Comparison of ENCODE assay signal across 1 cellular context in the genomic region with DNA sequence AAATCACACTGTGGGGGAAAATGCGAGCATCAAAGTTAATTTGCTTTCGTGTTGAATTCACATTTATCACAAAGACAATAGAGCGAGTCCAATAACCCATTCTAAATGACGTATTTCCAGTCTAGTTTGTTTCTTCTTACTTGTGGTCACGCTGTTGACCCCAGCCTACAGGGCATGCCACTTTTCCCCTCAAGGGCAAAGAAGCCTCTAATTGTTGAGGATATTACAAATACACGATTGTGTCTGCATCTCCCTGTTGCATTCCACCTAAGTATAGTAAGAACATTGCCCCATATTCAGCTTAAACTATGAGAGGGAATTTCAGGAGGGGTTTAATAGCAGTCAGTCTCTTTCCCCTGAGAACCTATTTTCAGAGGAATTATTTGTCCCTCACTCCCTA.
TF ChIP-seq lines count a peak whose summit lies in the region.

No MANE protein-coding gene starts in this region.

TF ChIP-seq in H1, 55 proteins besides CTCF, POLR2A, EP300 and RAD21:
- TF ChIP-seq SP4 (IDR thresholded peaks at IDR 0.05; ENCODE audit: low read length) (no peak), YY1 (IDR thresholded peaks at IDR 0.05; ENCODE audit: low read depth, low read length) (no peak), KDM5A (IDR thresholded peaks at IDR 0.05; ENCODE audit: low read length) (no peak), KDM1A (IDR thresholded peaks at IDR 0.05; ENCODE audit: borderline replicate concordance, low read length) (no peak), RBBP5 (IDR thresholded peaks at IDR 0.05; ENCODE audit: borderline replicate concordance, low read depth, low read length) (no peak), BCL11A (IDR thresholded peaks at IDR 0.05; ENCODE audit: low read depth in 2 of 2, low read length in 2 of 2) (no peak)
